In genomic region chr11:61627831-61628753, GRCh38 we compare ENCODE assay signal across 9 cellular contexts. TPM values are rescaled to one million over a fixed set of nuclear protein-coding genes. Genes with fewer than 3 reads are reported as not detected.
A peak's percentile ranks its signal among the peaks of the same experiment; 100 is the strongest.
DNase-seq lines count a peak whose midpoint lies in the region; ATAC-seq and TF ChIP-seq lines count a peak whose summit lies in the region.
"Had no signal": no experiment of that assay in that cellular context is flagged by ENCODE, and none has a peak within 500 bp of the region (broad histone marks: within the 10 kb centered on the region; RNA-seq: fewer than 3 reads in every experiment).

No MANE protein-coding gene starts in this region.

- no peak overlapping the region for H3K4me3 ChIP-seq in astrocyte of the cerebellum (ENCODE audit: low read depth, low read length)
- H3K4me3 ChIP-seq: SJSA1 had no signal

- H3K36me3 Mint-ChIP-seq in Calu3 (ENCODE audit: insufficient read depth, unreplicated experiment): peaks cover 5% of the 10 kb centered on the region

- no peaks in the 10 kb centered on the region for H3K9me3 Mint-ChIP-seq in Calu3 (ENCODE audit: low read depth, unreplicated experiment)

- CTCF ChIA-PET in Calu3 (lab: Charles Lee): interaction anchor here (0.7 to 1.8 kb wide), 7 partner anchors 10 to 186 kb away, joined by 3 to 6 read pairs (median 3); no protein-coding TSS in a partner anchor

- intact Hi-C loops in Calu3 (cut with micrococcal nuclease; ENCODE audit: unreplicated experiment): loop anchor here (1.0 to 10.0 kb wide), 4 partner anchors 45 to 181 kb away; no protein-coding TSS in a partner anchor

- peak overlapping the region; percentile 54 for H3K27ac Mint-ChIP-seq in Calu3 (ENCODE audit: unreplicated experiment)

- peaks cover 15% of the 10 kb centered on the region for H3K27me3 Mint-ChIP-seq in Calu3 (ENCODE audit: unreplicated experiment)

- in situ Hi-C loops in astrocyte of the cerebellum (cut with HindIII; ENCODE audit: low sequenced_read_pairs): no loop called here

- peaks cover 25% of the 10 kb centered on the region for H3K4me1 Mint-ChIP-seq in Calu3 (ENCODE audit: low read depth, unreplicated experiment)

- ATAC-seq in HG02571 (IDR thresholded peaks at IDR 0.05; ENCODE audit: unreplicated experiment) (no peak), GM18519 (IDR thresholded peaks at IDR 0.05; ENCODE audit: low FRiP score, unreplicated experiment) (no peak)

- H3K4me3 Mint-ChIP-seq in Calu3 (ENCODE audit: low read depth, unreplicated experiment): no peak overlapping the region

- peak; percentile 80 for TF ChIP-seq CTCF in Calu3 (IDR thresholded peaks at IDR 0.05; ENCODE audit: unreplicated experiment)
- TF ChIP-seq CTCF in astrocyte of the cerebellum (IDR thresholded peaks at IDR 0.05; ENCODE audit: low read depth, low read length, missing control alignments): peak; percentile 88

- BruUV-seq in Calu3 (replicated peaks; lab: Mats Ljungman, UMichigan): no TSS peak

- DNase-seq in Calu3 (peak; percentile 81), HS-27A (ENCODE audit: low read depth) (peak; percentile 31), OCI-M1 (lab: John Stamatoyannopoulos, UW) (peak; percentile 61), astrocyte of the cerebellum (ENCODE audit: low read depth) (peak; percentile 36), hypothalamus (lab: John Stamatoyannopoulos, UW) (peak in 27 of 51 donors; percentile 7 to 51 (median 18))
- DNase-seq in stimulated activated CD4-positive, alpha-beta T cell treated with anti-CD3 and anti-CD28 coated beads, Interleukin-15, amount 100 ng/mL, for 24 hours: peak; percentile 63

RNA-seq across cellular contexts. Expression of gene SYT7, which starts 47.2 kb away (rescaled TPM):
- total RNA-seq in Calu3 (2022): 4.4 and 6.3 TPM in 2 replicates
- total RNA-seq: SJSA1 had no signal

RNA-seq across cellular contexts. Expression of gene DAGLA, which starts 52.1 kb away (rescaled TPM):
- 7.5 and 9.0 TPM in 2 replicates for total RNA-seq in Calu3 (2022)

Comparison
In these comparisons a context has a peak if more than half of its experiments do, and no peak if none do; other contexts are left out.
1. DNase-seq: peak in every context shown above with its lines; median percentile 81 in Calu3; 63 in stimulated activated CD4-positive, alpha-beta T cell treated with anti-CD3 and anti-CD28 coated beads, Interleukin-15, amount 100 ng/mL, for 24 hours; 61 in OCI-M1; 36 in astrocyte of the cerebellum; 31 in HS-27A; 18 in hypothalamus.